Comparison of ENCODE assay signal across 9 cellular contexts in genomic region chr5:81849769-81850367, GRCh38.
DNase-seq lines count a peak whose midpoint lies in the region; ATAC-seq and TF ChIP-seq lines count a peak whose summit lies in the region.
"Had no signal": no experiment of that assay in that cellular context is flagged by ENCODE, and none has a peak within 500 bp of the region (broad histone marks: within the 10 kb centered on the region; RNA-seq: fewer than 3 reads in every experiment).

No MANE protein-coding gene starts in this region.

- intact Hi-C loops in heart right ventricle (cut with DNase I) = loop anchor here (2.0 to 10.0 kb wide), 16 partner anchors 58 to 425 kb away; partner anchors contain the start of genes ATG10 (in 7 of the 10) and SSBP2 (in 2 of the 10)
- intact Hi-C loops in aorta (cut with DNase I) = loop anchor here (2.0 to 10.0 kb wide), 7 partner anchors 122 to 615 kb away; partner anchors contain the start of genes ATG10 (in 1 of the 2) and CKMT2 (in 1 of the 2)

- peak overlapping the region; percentile 88 for H3K4me3 Mint-ChIP-seq in central memory CD8-positive, alpha-beta T cell
- peak overlapping the region; percentile 26 for H3K4me3 Mint-ChIP-seq in nephron progenitor cell

- H3K27ac Mint-ChIP-seq in central memory CD8-positive, alpha-beta T cell (ENCODE audit: low read depth) = peak overlapping the region; percentile 90
- peak overlapping the region; percentile 100 for H3K27ac Mint-ChIP-seq in nephron progenitor cell

- ATAC-seq in heart right ventricle = no peak
- no peak for ATAC-seq in central memory CD8-positive, alpha-beta T cell (replicated peaks; ENCODE audit: extremely low read depth, poor library complexity, severe bottlenecking)
- no peak for ATAC-seq in aorta (ENCODE audit: low FRiP score)
- no peak for ATAC-seq in HG03108 (IDR thresholded peaks at IDR 0.05; ENCODE audit: unreplicated experiment)
- ATAC-seq in GM21825 (IDR thresholded peaks at IDR 0.05; ENCODE audit: unreplicated experiment) = no peak

- WGBS in heart right ventricle, 2 donors = 74 to 80% methylated on average over 4 of the region's 4 CpGs
- 35 to 39% methylated on average over 4 of the region's 4 CpGs for WGBS in aorta, 2 donors

- no peak overlapping the region for H3K4me3 ChIP-seq in heart right ventricle
- H3K4me3 ChIP-seq in right atrium auricular region = no peak overlapping the region
- no peak overlapping the region for H3K4me3 ChIP-seq in aorta (ENCODE audit: low read length in 2 of 2)

- H3K9me3 Mint-ChIP-seq in central memory CD8-positive, alpha-beta T cell = no peaks in the 10 kb centered on the region
- H3K9me3 Mint-ChIP-seq in nephron progenitor cell = peaks cover 4% of the 10 kb centered on the region

- no peak for DNase-seq in heart right ventricle
- no peak for DNase-seq in right atrium auricular region (ENCODE audit: low spot score)
- no peak for DNase-seq in central memory CD8-positive, alpha-beta T cell (ENCODE audit: low spot score in 2 of 2)
- no peak for DNase-seq in nephron progenitor cell
- DNase-seq in aorta = no peak
- no peak for DNase-seq in AML-193 (lab: John Stamatoyannopoulos, UW)
- DNase-seq: Calu3 had no signal

- peaks cover 9% of the 10 kb centered on the region for H3K36me3 Mint-ChIP-seq in central memory CD8-positive, alpha-beta T cell (ENCODE audit: insufficient read depth)
- no peaks in the 10 kb centered on the region for H3K36me3 Mint-ChIP-seq in nephron progenitor cell (ENCODE audit: low read depth)

- no peaks in the 10 kb centered on the region for H3K27me3 Mint-ChIP-seq in central memory CD8-positive, alpha-beta T cell
- H3K27me3 Mint-ChIP-seq in nephron progenitor cell (ENCODE audit: low read depth, poor library complexity) = no peaks in the 10 kb centered on the region

- H3K4me1 ChIP-seq in heart right ventricle (peaks cover 10 to 70% (median 50%) of the 10 kb centered on the region in 9 donors), right atrium auricular region (peaks cover 0 to 54% of the 10 kb centered on the region in 2 donors), aorta (ENCODE audit: control insufficient read depth in 1 of 2, insufficient read depth in 2 of 2, low read length in 2 of 2) (peaks cover 5 to 12% of the 10 kb centered on the region in 2 donors)

- H3K27ac ChIP-seq in heart right ventricle = peak overlapping the region in 8 of 10 donors; percentile 88 to 97 (median 94)
- peak overlapping the region in 1 of 2 donors; percentile 94 for H3K27ac ChIP-seq in right atrium auricular region
- H3K27ac ChIP-seq in aorta (ENCODE audit: low read depth in 1 of 2, low read length in 2 of 2) = peak overlapping the region; percentile 77 to 94

- no peaks in the 10 kb centered on the region for H3K27me3 ChIP-seq in heart right ventricle
- no peaks in the 10 kb centered on the region for H3K27me3 ChIP-seq in right atrium auricular region
- H3K27me3 ChIP-seq in aorta (ENCODE audit: control insufficient read depth in 1 of 2, insufficient read depth in 2 of 2, low read length in 1 of 2) = no peaks in the 10 kb centered on the region

- H3K9me3 ChIP-seq in heart right ventricle = no peaks in the 10 kb centered on the region
- H3K9me3 ChIP-seq in right atrium auricular region = no peaks in the 10 kb centered on the region
- H3K9me3 ChIP-seq in aorta (ENCODE audit: control insufficient read depth, low read length) = no peaks in the 10 kb centered on the region

- TF ChIP-seq CTCF in heart right ventricle (IDR thresholded peaks at IDR 0.05) (no peak), right atrium auricular region (IDR thresholded peaks at IDR 0.05) (no peak), nephron progenitor cell (IDR thresholded peaks at IDR 0.05) (no peak)

- H3K36me3 ChIP-seq in heart right ventricle (no peaks in the 10 kb centered on the region), right atrium auricular region (no peaks in the 10 kb centered on the region), aorta (ENCODE audit: control insufficient read depth in 1 of 2, insufficient read depth in 2 of 2, low read length in 1 of 2) (no peaks in the 10 kb centered on the region)

- H3K4me1 Mint-ChIP-seq in central memory CD8-positive, alpha-beta T cell = peaks cover 30% of the 10 kb centered on the region
- peaks cover 77% of the 10 kb centered on the region for H3K4me1 Mint-ChIP-seq in nephron progenitor cell
